ENCODE assay signal across 26 cellular contexts in genomic region chr1:187270256-187270655, GRCh38.
DNase-seq lines count a peak whose midpoint lies in the region; ATAC-seq, FAIRE-seq and TF ChIP-seq lines count a peak whose summit lies in the region.
"Had no signal": no experiment of that assay in that cellular context is flagged by ENCODE, and none has a peak within 500 bp of the region (broad histone marks: within the 10 kb centered on the region; RNA-seq: fewer than 3 reads in every experiment).

No MANE protein-coding gene starts in this region.

- no peak overlapping the region for H3K4me3 Mint-ChIP-seq in GM23338
- H3K4me3 Mint-ChIP-seq in MCF 10A (ENCODE audit: unreplicated experiment), result no peak overlapping the region
- H3K4me3 Mint-ChIP-seq: activated CD8-positive, alpha-beta memory T cell treated with anti-CD3 and anti-CD28 coated beads, Interleukin-2, amount 10 ng/mL, durations not matched to agents 7 days and 5 days; activated naive CD8-positive, alpha-beta T cell treated with anti-CD3 and anti-CD28 coated beads, Interleukin-2, amount 50 U/mL, for 24 hours; activated T-cell treated with anti-CD3 and anti-CD28 coated beads, Interleukin-2, amount 50 U/mL, for 72 hours; CD4-positive, alpha-beta T cell; IgD-negative memory B cell; naive thymus-derived CD8-positive, alpha-beta T cell had no signal

- H3K4me3 ChIP-seq in GM23338 (no peak overlapping the region), OCI-LY3 (ENCODE audit: low read length) (peak overlapping the region; percentile 63), H1 (ENCODE audit: extremely low read depth in 1 of 4, insufficient read depth in 2 of 4, low read depth in 3 of 4, low read length in 4 of 4) (no peak overlapping the region)
- H3K4me3 ChIP-seq: coronary artery, hepatocyte, lung, suprapubic skin, upper lobe of right lung had no signal

- CTCF ChIA-PET in H1 (lab: Charles Lee; ENCODE audit: partially characterized antibody) (no interaction called here), MCF 10A (lab: Yijun Ruan, JAX) (interaction anchor here (0.5 to 0.6 kb wide), 2 partner anchors 859 to 1191 kb away, joined by 3 to 4 read pairs; no protein-coding TSS in a partner anchor)

- H3K27ac ChIP-seq in GM23338 (ENCODE audit: low read depth) (no peak overlapping the region), OCI-LY3 (ENCODE audit: low read length) (no peak overlapping the region), H1 (ENCODE audit: low read depth, low read length) (no peak overlapping the region)
- H3K27ac ChIP-seq: coronary artery, hepatocyte, suprapubic skin, upper lobe of right lung had no signal

- H2AFZ ChIP-seq in GM23338 (peak overlapping the region; percentile 28; the same call in 1 of the 2 replicates), OCI-LY3 (ENCODE audit: low read depth, low read length) (no peak overlapping the region), H1 (ENCODE audit: low read length) (0 out of 2 replicates have a peak overlapping the region, but pooled peaks have one; percentile 62)

- no peaks in the 10 kb centered on the region for H3F3A ChIP-seq in GM23338 (replicated peaks; ENCODE audit: low read depth)

- no peak overlapping the region for H3K56ac ChIP-seq in H1 (replicated peaks; ENCODE audit: insufficient read length, low read depth, low read length)

- intact Hi-C loops in MCF 10A (cut with micrococcal nuclease), result no loop called here

- no peak overlapping the region for H2AK5ac ChIP-seq in H1 (ENCODE audit: low read depth, low read length)

- H3K4me1 ChIP-seq in GM23338 (ENCODE audit: insufficient read depth), result no peaks in the 10 kb centered on the region
- peaks cover 25% of the 10 kb centered on the region for H3K4me1 ChIP-seq in OCI-LY3 (ENCODE audit: low read length)
- H3K4me1 ChIP-seq in H1 (replicated peaks in 1 of 4; ENCODE audit: control insufficient read depth in 3 of 4, insufficient read depth in 4 of 4, low read length in 3 of 4), result no peaks in the 10 kb centered on the region
- H3K4me1 ChIP-seq: suprapubic skin, upper lobe of right lung had no signal

- H3K36me3 Mint-ChIP-seq in GM23338 (ENCODE audit: low read depth) (no peaks in the 10 kb centered on the region), MCF 10A (ENCODE audit: insufficient read depth, unreplicated experiment) (no peaks in the 10 kb centered on the region)
- H3K36me3 Mint-ChIP-seq: activated CD8-positive, alpha-beta memory T cell treated with anti-CD3 and anti-CD28 coated beads, Interleukin-2, amount 10 ng/mL, durations not matched to agents 7 days and 5 days; IgD-negative memory B cell; naive thymus-derived CD8-positive, alpha-beta T cell had no signal

- no peak overlapping the region for H3K18ac ChIP-seq in H1 (ENCODE audit: extremely low read depth, low read length)

- no peak overlapping the region for H3K23ac ChIP-seq in H1 (ENCODE audit: insufficient read length)

- no peak for TF ChIP-seq EP300 in H1 (IDR thresholded peaks at IDR 0.05; ENCODE audit: borderline replicate concordance in 1 of 2, low read depth in 2 of 2, low read length in 2 of 2)

- no peaks in the 10 kb centered on the region for H4K20me1 ChIP-seq in GM23338 (replicated peaks; ENCODE audit: insufficient read depth)
- no peaks in the 10 kb centered on the region for H4K20me1 ChIP-seq in OCI-LY3 (ENCODE audit: insufficient read depth, low read length)
- H4K20me1 ChIP-seq in H1 (replicated peaks in 1 of 2; ENCODE audit: control insufficient read depth in 1 of 2, insufficient read depth in 2 of 2, low read length in 2 of 2), result no peaks in the 10 kb centered on the region

- H2BK15ac ChIP-seq in H1 (ENCODE audit: low read length), result no peak overlapping the region

- no peak for ATAC-seq in GM23338
- ATAC-seq: activated CD8-positive, alpha-beta memory T cell treated with anti-CD3 and anti-CD28 coated beads, Interleukin-2, amount 10 ng/mL, durations not matched to agents 7 days and 5 days; activated naive CD8-positive, alpha-beta T cell treated with anti-CD3 and anti-CD28 coated beads, Interleukin-2, amount 50 U/mL, for 24 hours; activated T-cell treated with anti-CD3 and anti-CD28 coated beads, Interleukin-2, amount 50 U/mL, for 72 hours; naive thymus-derived CD8-positive, alpha-beta T cell; upper lobe of right lung had no signal

- no peak overlapping the region for H2BK12ac ChIP-seq in H1 (ENCODE audit: low read depth, low read length)

- H3K79me1 ChIP-seq in H1 (ENCODE audit: low read depth, low read length), result no peaks in the 10 kb centered on the region

- H3K9me3 Mint-ChIP-seq in GM23338, result no peaks in the 10 kb centered on the region
- no peaks in the 10 kb centered on the region for H3K9me3 Mint-ChIP-seq in MCF 10A (ENCODE audit: unreplicated experiment)
- H3K9me3 Mint-ChIP-seq: activated naive CD8-positive, alpha-beta T cell treated with anti-CD3 and anti-CD28 coated beads, Interleukin-2, amount 50 U/mL, for 24 hours; CD4-positive, alpha-beta T cell had no signal

- H3K23me2 ChIP-seq in H1 (ENCODE audit: low read depth, low read length), result no peaks in the 10 kb centered on the region

- no peak overlapping the region for H4K91ac ChIP-seq in H1 (replicated peaks; ENCODE audit: insufficient read length, low read length)

- H3K4ac ChIP-seq in H1 (replicated peaks; ENCODE audit: insufficient read length, low read depth, low read length), result no peak overlapping the region

- no peak overlapping the region for H4K8ac ChIP-seq in H1 (ENCODE audit: extremely low read depth, insufficient read depth, low read length)

- no peak overlapping the region for H3K14ac ChIP-seq in H1 (ENCODE audit: insufficient read length)

- no peak overlapping the region for H2BK20ac ChIP-seq in H1 (ENCODE audit: low read length)

- H3K9me3 ChIP-seq in OCI-LY3 (ENCODE audit: insufficient read depth, low read length) (no peaks in the 10 kb centered on the region), H1 (ENCODE audit: insufficient read depth in 2 of 2, low read depth in 1 of 2, low read length in 1 of 2) (no peaks in the 10 kb centered on the region)
- H3K9me3 ChIP-seq: suprapubic skin, upper lobe of right lung had no signal

- H3K9ac ChIP-seq in OCI-LY3 (ENCODE audit: low read length), result peak overlapping the region; percentile 1; the same call in 1 of the 2 replicates
- no peak overlapping the region for H3K9ac ChIP-seq in H1 (replicated peaks in 1 of 4; ENCODE audit: extremely low read depth in 1 of 4, low read depth in 3 of 4, low read length in 3 of 4)

- no peak overlapping the region for H2BK5ac ChIP-seq in H1 (ENCODE audit: low read depth, low read length)

- FAIRE-seq in H1 (lab: Jason Lieb, UNC), result no peak
- FAIRE-seq: A204.1 had no signal

- no peaks in the 10 kb centered on the region for H3K79me2 ChIP-seq in GM23338 (replicated peaks; ENCODE audit: insufficient read depth)
- H3K79me2 ChIP-seq in OCI-LY3 (ENCODE audit: low read length), result no peaks in the 10 kb centered on the region
- H3K79me2 ChIP-seq in H1 (ENCODE audit: control insufficient read depth in 1 of 2, insufficient read depth in 2 of 2, low read length in 2 of 2), result no peaks in the 10 kb centered on the region
- H3K79me2 ChIP-seq: hepatocyte had no signal

- TF ChIP-seq POLR2A in H1 (IDR thresholded peaks at IDR 0.05; ENCODE audit: control extremely low read depth in 1 of 2, low read depth in 2 of 2, low read length in 2 of 2), result no peak

- no peak for TF ChIP-seq CTCF in GM23338 (conservative IDR thresholded peaks at IDR 0.05; ENCODE audit: low read depth in 2 of 2)
- TF ChIP-seq CTCF in OCI-LY3 (IDR thresholded peaks at IDR 0.05; ENCODE audit: low read depth, low read length), result no peak
- TF ChIP-seq CTCF in H1 (IDR thresholded peaks at IDR 0.05; ENCODE audit: control extremely low read depth in 1 of 3, insufficient read depth in 1 of 3, low read depth in 1 of 3, low read length in 3 of 3), result no peak
- no peak for TF ChIP-seq CTCF in MCF 10A (IDR thresholded peaks at IDR 0.05; ENCODE audit: unreplicated experiment)

- H4K5ac ChIP-seq in H1 (ENCODE audit: insufficient read length, low read depth, low read length), result no peak overlapping the region

- BruUV-seq in MCF 10A (replicated peaks; lab: Mats Ljungman, UMichigan), result no TSS peak

- H3K27me3 ChIP-seq in GM23338 (ENCODE audit: insufficient read depth) (no peaks in the 10 kb centered on the region), OCI-LY3 (ENCODE audit: low read depth, low read length) (peaks cover 4% of the 10 kb centered on the region; the same call in 1 of the 2 replicates), H1 (replicated peaks in 1 of 4; ENCODE audit: control insufficient read depth in 3 of 4, extremely low read depth in 1 of 4, insufficient read depth in 3 of 4, low read length in 3 of 4) (no peaks in the 10 kb centered on the region)
- H3K27me3 ChIP-seq: hepatocyte, suprapubic skin, upper lobe of right lung had no signal

- H2BK120ac ChIP-seq in H1 (replicated peaks; ENCODE audit: low read depth, low read length), result no peak overlapping the region

- DNase-seq in A172 (ENCODE audit: low spot score) (peak; percentile 40), GM23338 (ENCODE audit: low spot score) (no peak), H1 (ENCODE audit: low read depth in 1 of 2, low spot score in 2 of 2) (no peak), iPS-NIHi7 (ENCODE audit: extremely low spot score) (no peak), nucleus accumbens (lab: John Stamatoyannopoulos, UW) (no peak), MCF 10A (ENCODE audit: unreplicated experiment) (no peak)
- no peak for DNase-seq in central memory CD4-positive, alpha-beta T cell
- DNase-seq: activated CD4-positive, alpha-beta T cell treated with anti-CD3 and anti-CD28 coated beads, Interleukin-2, amount 50 U/mL, for 4 hours; activated CD8-positive, alpha-beta memory T cell treated with anti-CD3 and anti-CD28 coated beads, Interleukin-2, amount 10 ng/mL, durations not matched to agents 7 days and 5 days; activated naive CD8-positive, alpha-beta T cell treated with anti-CD3 and anti-CD28 coated beads, Interleukin-2, amount 50 U/mL, for 24 hours; activated T-cell treated with anti-CD3 and anti-CD28 coated beads, Interleukin-2, amount 50 U/mL, for 72 hours; CD4-positive, alpha-beta T cell; effector CD8-positive, alpha-beta T cell; naive thymus-derived CD8-positive, alpha-beta T cell; NCI-H2029; NCI-H526; stimulated activated naive CD4-positive, alpha-beta T cell treated with Interleukin-2 at 50 U/mL for 16 hours; T-helper 1 cell; upper lobe of right lung had no signal

- no peak overlapping the region for H3K27ac Mint-ChIP-seq in GM23338
- H3K27ac Mint-ChIP-seq in MCF 10A (ENCODE audit: low read depth, unreplicated experiment), result no peak overlapping the region
- H3K27ac Mint-ChIP-seq: activated CD8-positive, alpha-beta memory T cell treated with anti-CD3 and anti-CD28 coated beads, Interleukin-2, amount 10 ng/mL, durations not matched to agents 7 days and 5 days; activated naive CD8-positive, alpha-beta T cell treated with anti-CD3 and anti-CD28 coated beads, Interleukin-2, amount 50 U/mL, for 24 hours; activated T-cell treated with anti-CD3 and anti-CD28 coated beads, Interleukin-2, amount 50 U/mL, for 72 hours; CD4-positive, alpha-beta T cell; IgD-negative memory B cell; naive thymus-derived CD8-positive, alpha-beta T cell had no signal

- 85% methylated on average over 5 of the region's 5 CpGs; no CpG with 5 or more reads in 1 of the 2 experiments for WGBS in H1 (ENCODE audit: extremely low coverage in 1 of 2, insufficient coverage in 1 of 2, insufficient read length in 1 of 2, insufficient replicate concordance in 2 of 2, low coverage in 1 of 2, low lambda C conversion rate in 2 of 2, missing lambda C conversion rate in 1 of 2), 2 experiments

- H3K27me3 Mint-ChIP-seq in GM23338 (ENCODE audit: insufficient read depth, low read depth, poor library complexity) (no peaks in the 10 kb centered on the region), MCF 10A (ENCODE audit: insufficient read depth, unreplicated experiment) (no peaks in the 10 kb centered on the region)
- H3K27me3 Mint-ChIP-seq: activated CD8-positive, alpha-beta memory T cell treated with anti-CD3 and anti-CD28 coated beads, Interleukin-2, amount 10 ng/mL, durations not matched to agents 7 days and 5 days; activated naive CD8-positive, alpha-beta T cell treated with anti-CD3 and anti-CD28 coated beads, Interleukin-2, amount 50 U/mL, for 24 hours; CD4-positive, alpha-beta T cell; IgD-negative memory B cell; naive thymus-derived CD8-positive, alpha-beta T cell had no signal

- H3K9me2 ChIP-seq in GM23338 (ENCODE audit: insufficient read depth), result no peaks in the 10 kb centered on the region

- H3K4me2 ChIP-seq in GM23338, result no peak overlapping the region
- peak overlapping the region; percentile 74 for H3K4me2 ChIP-seq in OCI-LY3 (ENCODE audit: low read length)
- H3K4me2 ChIP-seq in H1 (ENCODE audit: insufficient read depth in 1 of 2, low read depth in 2 of 2, low read length in 2 of 2), result no peak overlapping the region
- H3K4me2 ChIP-seq: hepatocyte had no signal

- POLR2A ChIA-PET in H1 (lab: Charles Lee; ENCODE audit: partially characterized antibody) (no interaction called here), MCF 10A (lab: Yijun Ruan, JAX) (no interaction called here)

- H3K4me1 Mint-ChIP-seq in GM23338 (no peaks in the 10 kb centered on the region), MCF 10A (ENCODE audit: insufficient read depth, unreplicated experiment) (no peaks in the 10 kb centered on the region)
- H3K4me1 Mint-ChIP-seq: IgD-negative memory B cell had no signal

- H3K36me3 ChIP-seq in GM23338 (ENCODE audit: insufficient read depth) (no peaks in the 10 kb centered on the region), OCI-LY3 (replicated peaks; ENCODE audit: low read depth, low read length) (no peaks in the 10 kb centered on the region), H1 (ENCODE audit: control insufficient read depth in 2 of 4, insufficient read depth in 4 of 4, low read length in 3 of 4) (no peaks in the 10 kb centered on the region)
- H3K36me3 ChIP-seq: suprapubic skin, upper lobe of right lung had no signal

- no peak for TF ChIP-seq RAD21 in H1 (IDR thresholded peaks at IDR 0.05 in 1 of 2, conservative IDR thresholded peaks at IDR 0.05 in 1 of 2; ENCODE audit: low read depth in 2 of 2, low read length in 2 of 2)
